In the genomic region with DNA sequence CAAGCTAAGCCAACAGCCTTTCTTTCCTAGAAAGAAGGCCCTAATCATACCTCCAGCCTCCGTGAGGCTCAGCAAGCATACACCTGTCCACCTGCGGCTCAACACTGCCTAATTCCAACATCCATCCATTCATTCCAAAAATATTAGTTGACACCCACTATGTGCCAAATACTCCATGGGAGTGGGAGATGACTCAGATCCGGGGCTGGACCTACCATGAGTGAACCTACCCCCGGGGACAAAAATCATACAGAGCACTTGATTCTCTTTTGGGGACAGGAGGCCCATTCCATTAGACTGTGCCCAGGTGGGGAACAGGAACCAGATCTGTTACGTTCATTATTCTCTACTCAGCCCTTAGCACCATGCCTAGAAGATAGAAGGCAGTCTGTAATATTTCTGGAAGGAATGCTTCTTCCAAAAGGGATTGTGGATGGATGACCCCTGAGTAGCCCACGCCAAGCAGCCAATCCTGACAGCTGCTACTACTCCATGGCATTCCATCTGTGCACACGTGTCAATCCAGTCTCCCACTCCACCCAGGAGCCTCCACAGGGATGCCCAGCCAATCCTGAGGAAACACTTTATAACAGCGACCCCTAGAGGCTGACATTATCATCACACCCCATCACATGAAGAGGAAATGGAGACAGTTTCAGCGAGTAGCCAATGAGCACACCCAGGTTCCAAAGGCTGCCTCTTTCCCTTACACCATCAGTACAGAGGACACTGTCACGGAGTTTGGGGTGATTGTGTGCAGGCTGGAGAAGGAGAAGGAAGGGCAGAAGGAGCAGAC, we compare ENCODE assay signal across 8 cellular contexts.
DNase-seq lines count a peak whose midpoint lies in the region; ATAC-seq and TF ChIP-seq lines count a peak whose summit lies in the region.

No MANE protein-coding gene starts in this region.

- no peak overlapping the region for H3K4me3 Mint-ChIP-seq in T-cell

- CTCF ChIA-PET in T-cell (lab: Charles Lee): no interaction called here

- H3K27ac Mint-ChIP-seq in T-cell: no peak overlapping the region

- POLR2A ChIA-PET in T-cell (lab: Charles Lee): no interaction called here

- no peaks in the 10 kb centered on the region for H3K36me3 Mint-ChIP-seq in T-cell

- ATAC-seq in HG02798 (IDR thresholded peaks at IDR 0.05; ENCODE audit: poor library complexity, unreplicated experiment): no peak
- no peak for ATAC-seq in T-cell (replicated peaks in 1 of 4)

- peaks cover 0 to 5% (median 0%) of the 10 kb centered on the region in 3 donors for H3K4me1 Mint-ChIP-seq in T-cell

- TF ChIP-seq CTCF in fibroblast of villous mesenchyme (IDR thresholded peaks at IDR 0.05; ENCODE audit: insufficient read depth, low read depth, low read length): peak; percentile 53

- H3K4me3 ChIP-seq in fibroblast of villous mesenchyme (ENCODE audit: low read depth, low read length): no peak overlapping the region

- peaks cover 10 to 11% of the 10 kb centered on the region in 2 donors for H3K27me3 Mint-ChIP-seq in T-cell

- no peaks in the 10 kb centered on the region for H3K9me3 Mint-ChIP-seq in T-cell

- peak; percentile 49 for DNase-seq in DMS153 (lab: John Stamatoyannopoulos, UW)
- DNase-seq in HCEC 1CT: peak; percentile 7
- peak; percentile 56 for DNase-seq in OCI-M1 (lab: John Stamatoyannopoulos, UW)
- DNase-seq in fibroblast of villous mesenchyme (ENCODE audit: low read depth): peak; percentile 5
- DNase-seq in hippocampal formation (lab: John Stamatoyannopoulos, UW): no peak
- DNase-seq in mesenteric fat pad (ENCODE audit: low spot score): no peak
- no peak for DNase-seq in T-cell

Comparison
In these comparisons a context has a peak if more than half of its experiments do, and no peak if none do; other contexts are left out.
1. DNase-seq: peak in DMS153 (single experiment), HCEC 1CT (single experiment), OCI-M1 (single experiment) and fibroblast of villous mesenchyme (single experiment); none in hippocampal formation (0 of 2), mesenteric fat pad (single experiment) and T-cell (0 of 34).